ENCODE assay signal across 16 cellular contexts in genomic region chrY:21256820-21257219, GRCh38.
DNase-seq lines count a peak whose midpoint lies in the region; ATAC-seq and TF ChIP-seq lines count a peak whose summit lies in the region.
"Had no signal": no experiment of that assay in that cellular context is flagged by ENCODE, and none has a peak within 500 bp of the region (broad histone marks: within the 10 kb centered on the region; RNA-seq: fewer than 3 reads in every experiment).

No MANE protein-coding gene starts in this region.

- no peak overlapping the region for H4K91ac ChIP-seq in trophoblast cell (ENCODE audit: low read depth, low read length)

- H3K27ac Mint-ChIP-seq in activated T-cell treated with anti-CD3 and anti-CD28 coated beads, Interleukin-2, amount 50 U/mL, for 72 hours: peak overlapping the region; percentile 89
- peak overlapping the region in 1 of 2 donors; percentile 74 for H3K27ac Mint-ChIP-seq in stimulated activated naive CD8-positive, alpha-beta T cell treated with anti-CD3 and anti-CD28 coated beads, Interleukin-15, amount 100 ng/mL, for 72 hours

- no peak for TF ChIP-seq CTCF in breast epithelium (IDR thresholded peaks at IDR 0.05)

- no peaks in the 10 kb centered on the region for H3K79me2 ChIP-seq in trophoblast cell (ENCODE audit: control insufficient read depth, insufficient read depth, low read length, poor library complexity)

- H3K23ac ChIP-seq in trophoblast cell (ENCODE audit: low read length): no peak overlapping the region

- peak overlapping the region in 1 of 2 donors; percentile 62 for H3K4me3 Mint-ChIP-seq in activated T-cell treated with anti-CD3 and anti-CD28 coated beads, Interleukin-2, amount 50 U/mL, for 72 hours
- H3K4me3 Mint-ChIP-seq in stimulated activated naive CD8-positive, alpha-beta T cell treated with anti-CD3 and anti-CD28 coated beads, Interleukin-15, amount 100 ng/mL, for 72 hours: peak overlapping the region in 1 of 2 donors; percentile 73

- no peak overlapping the region for H3K4ac ChIP-seq in trophoblast cell (ENCODE audit: low read depth, low read length)

- H3K14ac ChIP-seq in trophoblast cell (ENCODE audit: low read length): no peak overlapping the region

- H3K9me3 ChIP-seq in trophoblast cell (ENCODE audit: insufficient read depth, low read depth, low read length): no peaks in the 10 kb centered on the region
- H3K9me3 ChIP-seq in breast epithelium: no peaks in the 10 kb centered on the region
- H3K9me3 ChIP-seq: heart right ventricle, psoas muscle, tibial nerve had no signal

- H3K27ac ChIP-seq in trophoblast cell (ENCODE audit: low read depth, low read length) (no peak overlapping the region), breast epithelium (no peak overlapping the region)
- H3K27ac ChIP-seq: heart right ventricle, psoas muscle, tibial nerve had no signal

- no peaks in the 10 kb centered on the region for H3K79me1 ChIP-seq in trophoblast cell (ENCODE audit: low read length)

- H3K36me3 ChIP-seq in trophoblast cell (ENCODE audit: control insufficient read depth in 1 of 2, insufficient read depth in 2 of 2, low read length in 2 of 2): no peaks in the 10 kb centered on the region
- no peaks in the 10 kb centered on the region for H3K36me3 ChIP-seq in breast epithelium
- H3K36me3 ChIP-seq: heart right ventricle, tibial nerve had no signal

- ATAC-seq in activated T-cell treated with anti-CD3 and anti-CD28 coated beads, Interleukin-2, amount 50 U/mL, for 72 hours (replicated peaks in 1 of 2): peak in 1 of 2 donors; percentile 89
- peak; percentile 89 for ATAC-seq in HG02678 (IDR thresholded peaks at IDR 0.05; ENCODE audit: unreplicated experiment)
- ATAC-seq in stimulated activated naive CD8-positive, alpha-beta T cell treated with anti-CD3 and anti-CD28 coated beads, Interleukin-15, amount 100 ng/mL, for 72 hours: peak; percentile 88
- ATAC-seq: heart right ventricle, psoas muscle had no signal

- H3K4me2 ChIP-seq in trophoblast cell (ENCODE audit: low read length): no peak overlapping the region

- no peaks in the 10 kb centered on the region for H3K4me1 ChIP-seq in trophoblast cell (ENCODE audit: control insufficient read depth in 1 of 2, insufficient read depth in 2 of 2, low read length in 2 of 2)
- no peaks in the 10 kb centered on the region for H3K4me1 ChIP-seq in breast epithelium
- H3K4me1 ChIP-seq: heart right ventricle, psoas muscle, tibial nerve had no signal

- TF ChIP-seq POLR2A in breast epithelium (IDR thresholded peaks at IDR 0.05): no peak

- H3K27me3 Mint-ChIP-seq in activated T-cell treated with anti-CD3 and anti-CD28 coated beads, Interleukin-2, amount 50 U/mL, for 72 hours (ENCODE audit: low read depth): no peaks in the 10 kb centered on the region
- H3K27me3 Mint-ChIP-seq in stimulated activated naive CD8-positive, alpha-beta T cell treated with anti-CD3 and anti-CD28 coated beads, Interleukin-15, amount 100 ng/mL, for 72 hours: no peaks in the 10 kb centered on the region

- no peaks in the 10 kb centered on the region for H3K4me1 Mint-ChIP-seq in activated T-cell treated with anti-CD3 and anti-CD28 coated beads, Interleukin-2, amount 50 U/mL, for 72 hours (ENCODE audit: low read depth)
- peaks cover 15% of the 10 kb centered on the region for H3K4me1 Mint-ChIP-seq in stimulated activated naive CD8-positive, alpha-beta T cell treated with anti-CD3 and anti-CD28 coated beads, Interleukin-15, amount 100 ng/mL, for 72 hours

- no peak overlapping the region for H2AK5ac ChIP-seq in trophoblast cell (ENCODE audit: low read length)

- no peak for DNase-seq in activated T-cell treated with anti-CD3 and anti-CD28 coated beads, Interleukin-2, amount 50 U/mL, for 72 hours
- DNase-seq in activated T-cell treated with anti-CD3 and anti-CD28 coated beads for 4 hours: no peak
- DNase-seq in MV-4-11 (lab: John Stamatoyannopoulos, UW): peak; percentile 77
- no peak for DNase-seq in stimulated activated naive CD8-positive, alpha-beta T cell treated with anti-CD3 and anti-CD28 coated beads, Interleukin-15, amount 100 ng/mL, for 72 hours
- no peak for DNase-seq in trophoblast cell
- DNase-seq in COLO829 (ENCODE audit: low spot score): no peak
- no peak for DNase-seq in breast epithelium (ENCODE audit: low spot score in 2 of 2)
- DNase-seq: erythroblast; heart right ventricle; NCI-H1436 treated with DMSO at 0.1 percent for 48 hours; NCI-H446 treated with DMSO at 0.1 percent for 48 hours; psoas muscle; stimulated activated CD4-positive, alpha-beta T cell treated with anti-CD3 and anti-CD28 coated beads, Interleukin-15, amount 100 ng/mL, for 24 hours; SW 1271 had no signal

- no peak overlapping the region for H2BK5ac ChIP-seq in trophoblast cell (ENCODE audit: low read depth, low read length, poor library complexity)

- H3K27me3 ChIP-seq in trophoblast cell (ENCODE audit: insufficient read depth, low read length) (no peaks in the 10 kb centered on the region), breast epithelium (no peaks in the 10 kb centered on the region)
- H3K27me3 ChIP-seq: heart right ventricle, tibial nerve had no signal

- H3K36me3 Mint-ChIP-seq in activated T-cell treated with anti-CD3 and anti-CD28 coated beads, Interleukin-2, amount 50 U/mL, for 72 hours (ENCODE audit: insufficient read depth in 2 of 2): no peaks in the 10 kb centered on the region

- H3K4me3 ChIP-seq in trophoblast cell (ENCODE audit: low read depth, low read length): no peak overlapping the region
- no peak overlapping the region for H3K4me3 ChIP-seq in breast epithelium
- H3K4me3 ChIP-seq: heart right ventricle, psoas muscle, tibial nerve had no signal

- no peak overlapping the region for H2AFZ ChIP-seq in trophoblast cell (ENCODE audit: insufficient read depth, low read length, poor library complexity)

- no peak overlapping the region for H4K8ac ChIP-seq in trophoblast cell (ENCODE audit: low read depth, low read length)

- no peak overlapping the region for H4K12ac ChIP-seq in trophoblast cell (ENCODE audit: low read depth, low read length)

- no peak overlapping the region for H3K18ac ChIP-seq in trophoblast cell (ENCODE audit: low read length)

- no peak overlapping the region for H2BK120ac ChIP-seq in trophoblast cell (ENCODE audit: insufficient read depth, low read length, poor library complexity)

- no peaks in the 10 kb centered on the region for H3K9me3 Mint-ChIP-seq in activated T-cell treated with anti-CD3 and anti-CD28 coated beads, Interleukin-2, amount 50 U/mL, for 72 hours
- H3K9me3 Mint-ChIP-seq in stimulated activated naive CD8-positive, alpha-beta T cell treated with anti-CD3 and anti-CD28 coated beads, Interleukin-15, amount 100 ng/mL, for 72 hours: no peaks in the 10 kb centered on the region

- H3K9ac ChIP-seq in trophoblast cell (ENCODE audit: low read length): no peak overlapping the region

- intact Hi-C loops in breast epithelium (cut with DNase I; ENCODE audit: low total_unique reads): no loop called here

- H2BK12ac ChIP-seq in trophoblast cell (ENCODE audit: low read length): no peak overlapping the region
